ENCODE assay signal across 8 cellular contexts in genomic region chrX:149540621-149541520, GRCh38. TPM values are rescaled to one million over a fixed set of nuclear protein-coding genes. Genes with fewer than 3 reads are reported as not detected.
A peak's percentile ranks its signal among the peaks of the same experiment; 100 is the strongest.
DNase-seq lines count a peak whose midpoint lies in the region; ATAC-seq, FAIRE-seq and TF ChIP-seq lines count a peak whose summit lies in the region.

Gene EOLA1, plus strand, starts transcription at chrX:149541012. Its CDS starts 4,619 bp downstream, at chrX:149545631.

- no peaks in the 10 kb centered on the region for H3K27me3 ChIP-seq in heart right ventricle

- H3K27ac Mint-ChIP-seq in T-cell (peak within 1 kb of the TSS; percentile 96 to 100), progenitor cell of endocrine pancreas (peak within 1 kb of the TSS; percentile 98)

- DNase-seq in GM12891 (ENCODE audit: insufficient read length, low spot score) (peak; percentile 46), NCI-H1436 treated with DMSO at 0.1 percent for 48 hours (lab: John Stamatoyannopoulos, UW) (peak; percentile 91), T-cell (peak; percentile 73 to 95 (median 91)), heart right ventricle (peak; percentile 80 to 82), progenitor cell of endocrine pancreas (ENCODE audit: low spot score, unreplicated experiment) (peak; percentile 70), ureter (ENCODE audit: low spot score) (peak; percentile 86)

- intact Hi-C loops in heart right ventricle (cut with DNase I) = no loop called here

- peaks cover 0 to 6% (median 0%) of the 10 kb centered on the region in 9 donors for H3K36me3 ChIP-seq in heart right ventricle

- peak; percentile 84 for TF ChIP-seq POLR2A in GM12891 (IDR thresholded peaks at IDR 0.05; ENCODE audit: low read depth, low read length)

- H3K4me1 Mint-ChIP-seq in T-cell (peaks cover 0 to 10% (median 10%) of the 10 kb centered on the region in 3 donors), progenitor cell of endocrine pancreas (ENCODE audit: low read depth) (no peaks in the 10 kb centered on the region)

- H3K4me3 ChIP-seq in heart right ventricle = peak within 1 kb of the TSS; percentile 42 to 76 (median 66)

- 0 to 42% (median 0%) methylated on average over 46 to 71 of the region's 71 CpGs for WGBS in adipose tissue, 3 donors
- WGBS in heart right ventricle, 2 donors = 0 to 1% methylated on average over 64 to 71 of the region's 71 CpGs

- H3K4me3 Mint-ChIP-seq in T-cell = peak within 1 kb of the TSS; percentile 80 to 97 (median 83)
- peak within 1 kb of the TSS; percentile 88 for H3K4me3 Mint-ChIP-seq in progenitor cell of endocrine pancreas (ENCODE audit: low read depth)

- peak; percentile 100 for FAIRE-seq in GM12891 (lab: Jason Lieb, UNC)

- no peak for TF ChIP-seq CTCF in heart right ventricle (IDR thresholded peaks at IDR 0.05)
- no peak for TF ChIP-seq CTCF in progenitor cell of endocrine pancreas (IDR thresholded peaks at IDR 0.05; ENCODE audit: unreplicated experiment)

- H3K27ac ChIP-seq in adipose tissue (ENCODE audit: low read depth, low read length) (peak within 1 kb of the TSS; percentile 75), heart right ventricle (peak within 1 kb of the TSS; percentile 84 to 93 (median 90))

- peaks cover 0 to 11% (median 4%) of the 10 kb centered on the region in 9 donors for H3K4me1 ChIP-seq in heart right ventricle

- no peaks in the 10 kb centered on the region for H3K27me3 Mint-ChIP-seq in T-cell
- no peaks in the 10 kb centered on the region for H3K27me3 Mint-ChIP-seq in progenitor cell of endocrine pancreas

- H3K36me3 Mint-ChIP-seq in T-cell = no peaks in the 10 kb centered on the region
- peaks cover 2% of the 10 kb centered on the region for H3K36me3 Mint-ChIP-seq in progenitor cell of endocrine pancreas (ENCODE audit: insufficient read depth)

- CTCF ChIA-PET in T-cell (lab: Charles Lee) = interaction anchor here (0.6 to 2.7 kb wide), 9 partner anchors 13 to 1649 kb away, joined by 3 to 64 read pairs (median 4); partner anchors contain the start of genes EOLA2 (in 1 of the 2) and IDS (in 1 of the 2)

- ATAC-seq in HG02840 (IDR thresholded peaks at IDR 0.05; ENCODE audit: low FRiP score, unreplicated experiment) (peak; percentile 79), T-cell (replicated peaks in 1 of 4) (peak; percentile 75 to 77 (median 76)), heart right ventricle (peak; percentile 40 to 70 (median 58))

- H3K9me3 Mint-ChIP-seq in T-cell (no peaks in the 10 kb centered on the region), progenitor cell of endocrine pancreas (ENCODE audit: low read depth) (no peaks in the 10 kb centered on the region)

- POLR2A ChIA-PET in T-cell (lab: Charles Lee) = interaction anchor here (0.6 to 3.7 kb wide), 16 partner anchors 11 to 1151 kb away, joined by 3 to 111 read pairs (median 10); partner anchors contain the start of genes EOLA2 (in 1 of the 2) and IDS (in 1 of the 2)

- H3K9me3 ChIP-seq in heart right ventricle = no peaks in the 10 kb centered on the region

TF ChIP-seq in GM12891, 5 proteins besides CTCF, POLR2A, EP300 and RAD21:
- no peak for TF ChIP-seq TAF1 (IDR thresholded peaks at IDR 0.05; ENCODE audit: low read depth, low read length)
- peak; percentile 85 for TF ChIP-seq PAX5 (IDR thresholded peaks at IDR 0.05; ENCODE audit: insufficient read depth, low read length, severe bottlenecking)
- peak; percentile 50 for TF ChIP-seq SPI1 (IDR thresholded peaks at IDR 0.05; ENCODE audit: low read depth, low read length)
- TF ChIP-seq POLR2AphosphoS5 (IDR thresholded peaks at IDR 0.05; ENCODE audit: low read depth, low read length) = peak; percentile 87
- TF ChIP-seq POU2F2 (IDR thresholded peaks at IDR 0.05; ENCODE audit: low read depth, low read length) = peak; percentile 97

RNA-seq across cellular contexts. Expression of gene EOLA1, which starts in this region (rescaled TPM):
- 24.4 TPM for polyA plus RNA-seq in GM12891 (2012; ENCODE audit: low read depth, missing spikeins)
- 10 to 100 TPM; 24.1 to 79.0 (median 39.4) TPM for total RNA-seq in T-cell
- polyA plus RNA-seq in adipose tissue = 10 to 100 TPM; 14.2 to 18.2 (median 15.0) TPM
- 10 to 100 TPM; 20.6 to 35.8 (median 26.1) TPM for total RNA-seq in heart right ventricle
- polyA plus RNA-seq in heart right ventricle = 10 to 100 TPM; 21.0 to 37.7 TPM
- 17.8 and 19.5 TPM in 2 replicates for total RNA-seq in progenitor cell of endocrine pancreas
- total RNA-seq in ureter = 22.2 TPM

Comparison
In these comparisons a context has a peak if more than half of its experiments do, and no peak if none do; other contexts are left out.
1. Peak in every context shown above with its lines: DNase-seq, ATAC-seq, H3K4me3 ChIP-seq and H3K27ac ChIP-seq.